8 cellular contexts compared by ENCODE assay signal in the genomic region with DNA sequence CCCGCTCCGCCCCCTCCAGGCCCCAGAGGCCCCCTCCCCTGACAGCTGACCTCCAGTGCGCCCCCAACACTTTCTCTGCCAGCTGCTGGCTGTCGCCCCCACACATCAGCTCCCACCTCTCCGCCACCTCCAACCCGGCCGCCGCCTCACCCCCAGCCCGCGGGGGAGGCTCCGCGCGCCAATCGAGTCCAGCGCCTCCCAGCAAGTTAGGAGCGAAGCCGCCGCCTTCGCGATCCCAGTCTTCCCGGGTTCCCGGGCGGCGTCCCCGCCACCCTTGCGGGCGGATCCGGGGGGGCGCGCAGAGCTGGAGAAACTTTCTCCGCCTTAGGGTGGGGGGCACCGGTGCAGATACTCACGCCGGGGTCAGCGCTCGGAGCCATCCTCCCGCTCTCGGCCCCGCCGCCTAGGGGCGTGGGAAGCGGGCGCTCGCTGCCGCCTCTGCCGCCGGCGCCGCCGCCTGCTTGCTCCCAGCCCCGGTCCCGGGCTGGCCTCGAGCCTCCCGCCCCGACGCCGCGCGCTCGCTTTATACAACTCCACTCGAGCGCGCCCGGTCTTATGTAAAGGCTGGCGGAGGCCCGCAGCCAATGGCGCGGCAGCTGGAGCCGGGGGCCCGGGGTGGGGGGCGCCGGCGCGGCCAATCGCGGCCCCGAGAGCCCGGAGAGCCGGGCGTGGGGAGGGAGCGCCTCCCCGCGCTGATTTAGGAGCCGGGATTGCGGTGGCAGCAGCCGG. TPM values are rescaled to one million over a fixed set of nuclear protein-coding genes. Genes with fewer than 3 reads are reported as not detected.
DNase-seq lines count a peak whose midpoint lies in the region; ATAC-seq and TF ChIP-seq lines count a peak whose summit lies in the region.

A gene with protein sequence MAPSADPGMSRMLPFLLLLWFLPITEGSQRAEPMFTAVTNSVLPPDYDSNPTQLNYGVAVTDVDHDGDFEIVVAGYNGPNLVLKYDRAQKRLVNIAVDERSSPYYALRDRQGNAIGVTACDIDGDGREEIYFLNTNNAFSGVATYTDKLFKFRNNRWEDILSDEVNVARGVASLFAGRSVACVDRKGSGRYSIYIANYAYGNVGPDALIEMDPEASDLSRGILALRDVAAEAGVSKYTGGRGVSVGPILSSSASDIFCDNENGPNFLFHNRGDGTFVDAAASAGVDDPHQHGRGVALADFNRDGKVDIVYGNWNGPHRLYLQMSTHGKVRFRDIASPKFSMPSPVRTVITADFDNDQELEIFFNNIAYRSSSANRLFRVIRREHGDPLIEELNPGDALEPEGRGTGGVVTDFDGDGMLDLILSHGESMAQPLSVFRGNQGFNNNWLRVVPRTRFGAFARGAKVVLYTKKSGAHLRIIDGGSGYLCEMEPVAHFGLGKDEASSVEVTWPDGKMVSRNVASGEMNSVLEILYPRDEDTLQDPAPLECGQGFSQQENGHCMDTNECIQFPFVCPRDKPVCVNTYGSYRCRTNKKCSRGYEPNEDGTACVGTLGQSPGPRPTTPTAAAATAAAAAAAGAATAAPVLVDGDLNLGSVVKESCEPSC (minus strand): TSS at position 529 of the 729 bp plus-strand sequence. CDS start 149 bp downstream, at position 380.

- intact Hi-C loops in heart right ventricle (cut with DNase I): loop anchor here in 1 of 10 donors (10.0 kb wide), 1 partner anchor 265 kb away; no protein-coding TSS in a partner anchor

- in situ Hi-C loops in SK-MEL-5 (cut with HindIII; ENCODE audit: low pct_unique_long_range_greater_than_20kb, low sequenced_read_pairs): no loop called here

- DNase-seq in NCI-H1436 (lab: John Stamatoyannopoulos, UW) (peak; percentile 86), NCI-H1436 treated with DMSO at 0.1 percent for 48 hours (lab: John Stamatoyannopoulos, UW) (no peak), SK-MEL-5 (ENCODE audit: low read depth, low spot score) (peak; percentile 61), heart right ventricle (peak; percentile 38 to 64), RPMI8226 (no peak)

- no peaks in the 10 kb centered on the region for H3K79me2 ChIP-seq in parathyroid adenoma

- H2AFZ ChIP-seq in parathyroid adenoma: peak within 1 kb of the TSS; percentile 83

- H3K9ac ChIP-seq in parathyroid adenoma: no peak within 1 kb of the TSS

- peak; percentile 63 to 91 (median 86) for ATAC-seq in heart right ventricle
- ATAC-seq in HG03280 (IDR thresholded peaks at IDR 0.05; ENCODE audit: unreplicated experiment): no peak
- ATAC-seq in GM21515 (IDR thresholded peaks at IDR 0.05; ENCODE audit: unreplicated experiment): no peak

- H3K4me1 ChIP-seq in heart right ventricle (peaks cover 9 to 20% (median 13%) of the 10 kb centered on the region in 9 donors), parathyroid adenoma (peaks cover 6% of the 10 kb centered on the region)

- H3K27me3 ChIP-seq in heart right ventricle (peaks cover 7 to 88% (median 72%) of the 10 kb centered on the region in 7 donors), parathyroid adenoma (ENCODE audit: control insufficient read depth, insufficient read depth, low read length) (peaks cover 7% of the 10 kb centered on the region)

- peak within 1 kb of the TSS; percentile 66 for H3K4me2 ChIP-seq in parathyroid adenoma (ENCODE audit: low read length)

- WGBS in heart right ventricle, 2 donors: 1% methylated on average over 77 to 86 of the region's 86 CpGs

- no peak within 1 kb of the TSS for H3K27ac ChIP-seq in heart right ventricle
- no peak within 1 kb of the TSS for H3K27ac ChIP-seq in parathyroid adenoma

- TF ChIP-seq CTCF in heart right ventricle (IDR thresholded peaks at IDR 0.05): peak in 2 of 9 donors; percentile 10 to 33
- TF ChIP-seq CTCF in parathyroid adenoma (IDR thresholded peaks at IDR 0.05): no peak

- no peaks in the 10 kb centered on the region for H3K9me3 ChIP-seq in heart right ventricle
- no peaks in the 10 kb centered on the region for H3K9me3 ChIP-seq in parathyroid adenoma (ENCODE audit: control insufficient read depth, low read length)

- no peaks in the 10 kb centered on the region for H3K36me3 ChIP-seq in heart right ventricle
- H3K36me3 ChIP-seq in parathyroid adenoma (ENCODE audit: control insufficient read depth, insufficient read depth, low read length): no peaks in the 10 kb centered on the region

- H3K4me3 ChIP-seq in heart right ventricle: peak within 1 kb of the TSS; percentile 21 to 50 (median 44)
- H3K4me3 ChIP-seq in parathyroid adenoma (ENCODE audit: low read depth, low read length): no peak within 1 kb of the TSS

RNA-seq across cellular contexts. Expression of the gene that starts here (rescaled TPM):
- total RNA-seq in SK-MEL-5 (2014; rRNA removed; shearing (Covaris generic)): 1.8 and 2.6 TPM in 2 replicates
- polyA plus RNA-seq in SK-MEL-5 (2015; cell fraction: cytosol; rRNA removed): 7.8 and 9.0 TPM in 2 replicates
- 0.69 and 2.6 TPM in 2 replicates for polyA plus RNA-seq in SK-MEL-5 (2015; cell fraction: nucleus; rRNA removed)
- total RNA-seq in heart right ventricle: 10 to 100 TPM in 1 of 10 donors, 1 to 10 TPM in 6, under 1 TPM in 3; 0.61 to 12.4 (median 1.4) TPM
- 1 to 10 TPM in 1 of 2 donors, under 1 TPM in 1; 0.22 to 2.1 TPM for polyA plus RNA-seq in heart right ventricle

Comparison
In these comparisons a context has a peak if more than half of its experiments do, and no peak if none do; other contexts are left out.
1. DNase-seq: peak in NCI-H1436 (single experiment), SK-MEL-5 (single experiment) and heart right ventricle (2 of 2); none in NCI-H1436 treated with DMSO at 0.1 percent for 48 hours (single experiment) and RPMI8226 (single experiment).
2. ATAC-seq: peak in heart right ventricle (8 of 8); none in HG03280 (single experiment) and GM21515 (single experiment).